In the genomic region with DNA sequence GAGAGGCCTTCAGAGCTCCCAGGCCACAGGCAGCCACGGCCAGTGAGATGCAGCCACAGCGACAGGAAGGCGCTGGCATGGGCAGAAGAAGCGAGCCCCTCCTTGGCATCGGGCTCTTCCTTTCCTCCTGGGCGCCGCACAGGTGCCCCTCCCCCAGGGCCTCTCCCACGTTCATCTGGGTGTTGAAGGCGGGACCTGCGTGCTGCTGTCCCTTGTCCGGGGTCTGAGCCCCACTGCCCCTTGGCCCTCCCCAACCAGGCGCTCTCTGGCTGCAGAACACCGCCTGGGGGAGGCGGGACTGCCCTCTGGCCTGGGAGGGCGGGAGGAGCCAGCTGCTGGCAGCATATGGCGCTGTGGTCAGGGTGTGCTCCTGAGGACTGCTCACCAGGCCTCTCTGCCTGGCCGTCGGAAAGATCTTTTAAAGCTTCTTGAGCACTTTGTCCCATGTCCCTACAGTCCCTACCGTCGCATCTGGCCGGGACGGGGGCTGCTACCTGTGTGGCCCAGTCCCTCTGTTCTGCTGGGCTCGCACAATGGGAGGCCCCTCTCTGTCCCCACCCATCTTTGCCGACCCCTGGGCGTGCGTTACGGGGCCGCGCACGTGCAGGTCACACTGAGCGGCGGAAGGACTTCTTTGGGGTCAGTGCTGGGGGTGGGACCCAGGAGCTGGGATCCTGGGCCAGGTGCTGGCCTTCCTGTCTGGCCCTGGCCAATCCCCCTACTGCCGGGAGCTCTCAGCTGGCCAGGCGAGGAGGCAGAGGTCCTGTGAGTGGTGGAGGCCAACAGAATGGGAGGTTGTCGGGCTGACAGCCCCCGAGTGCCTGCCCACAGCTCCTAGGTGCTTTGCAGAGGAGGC, we compare ENCODE assay signal across 9 cellular contexts. TPM values are rescaled to one million over a fixed set of nuclear protein-coding genes. Genes with fewer than 3 reads are reported as not detected.
DNase-seq lines count a peak whose midpoint lies in the region; ATAC-seq, FAIRE-seq and TF ChIP-seq lines count a peak whose summit lies in the region.
"Had no signal": no experiment of that assay in that cellular context is flagged by ENCODE, and none has a peak within 500 bp of the region (broad histone marks: within the 10 kb centered on the region; RNA-seq: fewer than 3 reads in every experiment).

No MANE protein-coding gene starts in this region.

- peak overlapping the region in 2 of 4 experiments; percentile 36 to 66 for H3K4me3 ChIP-seq in fibroblast of lung (replicated peaks in 1 of 4; ENCODE audit: control extremely low read depth in 1 of 4, insufficient read depth in 1 of 4, low read depth in 3 of 4, low read length in 4 of 4)
- H3K4me3 ChIP-seq in skin epidermis: peak overlapping the region in 6 of 7 experiments; percentile 2 to 84 (median 72)

- no peaks in the 10 kb centered on the region for H3K36me3 Mint-ChIP-seq in activated CD4-positive, alpha-beta T cell treated with anti-CD3 and anti-CD28 coated beads for 36 hours (ENCODE audit: low read depth)

- ATAC-seq in activated CD4-positive, alpha-beta T cell treated with anti-CD3 and anti-CD28 coated beads for 36 hours: no peak
- ATAC-seq in HG03565 (IDR thresholded peaks at IDR 0.05; ENCODE audit: unreplicated experiment): no peak

- CTCF ChIA-PET in activated CD4-positive, alpha-beta T cell treated with anti-CD3 and anti-CD28 coated beads for 36 hours (lab: Charles Lee): interaction anchor here (0.8 to 1.5 kb wide), 3 partner anchors 12 to 37 kb away, joined by 4 to 6 read pairs (median 4); no protein-coding TSS in a partner anchor

- no peak for FAIRE-seq in GM12892 (lab: Jason Lieb, UNC)

- H3K27me3 ChIP-seq in fibroblast of lung (ENCODE audit: control insufficient read depth, insufficient read depth, low read length): no peaks in the 10 kb centered on the region

- no peak overlapping the region for H2AFZ ChIP-seq in fibroblast of lung (ENCODE audit: low read length)

- H3K4me2 ChIP-seq in fibroblast of lung (ENCODE audit: extremely low read depth, insufficient read depth, low read length): peak overlapping the region; percentile 93

- no peaks in the 10 kb centered on the region for H3K27me3 Mint-ChIP-seq in activated CD4-positive, alpha-beta T cell treated with anti-CD3 and anti-CD28 coated beads for 36 hours

- H3K4me1 ChIP-seq in fibroblast of lung (ENCODE audit: control insufficient read depth, extremely low read depth, insufficient read depth, low read length): peaks cover 20% of the 10 kb centered on the region

- no peak overlapping the region for H3K9ac ChIP-seq in fibroblast of lung (ENCODE audit: insufficient read depth, low read length)

- H3K36me3 ChIP-seq in fibroblast of lung (ENCODE audit: control insufficient read depth, insufficient read depth, low read length): peaks cover under 1% of the 10 kb centered on the region

- peak overlapping the region; percentile 89 for H3K4me3 Mint-ChIP-seq in activated CD4-positive, alpha-beta T cell treated with anti-CD3 and anti-CD28 coated beads for 36 hours

- no peaks in the 10 kb centered on the region for H3K9me3 Mint-ChIP-seq in activated CD4-positive, alpha-beta T cell treated with anti-CD3 and anti-CD28 coated beads for 36 hours (ENCODE audit: low read depth)

- H3K27ac ChIP-seq in fibroblast of lung (ENCODE audit: insufficient read depth, low read length) (no peak overlapping the region), skin epidermis (peak overlapping the region in 5 of 21 experiments; percentile 18 to 87 (median 81))

- peaks cover 7% of the 10 kb centered on the region for H3K79me2 ChIP-seq in fibroblast of lung (ENCODE audit: control insufficient read depth, insufficient read depth, low read length)

- no peak for TF ChIP-seq CTCF in fibroblast of lung (conservative IDR thresholded peaks at IDR 0.05 in 1 of 2, IDR thresholded peaks at IDR 0.05 in 1 of 2; ENCODE audit: low read depth in 1 of 2, low read length in 2 of 2)

- no peaks in the 10 kb centered on the region for H4K20me1 ChIP-seq in fibroblast of lung (ENCODE audit: control insufficient read depth, extremely low read depth, insufficient read depth, low read length)

- no peak overlapping the region for H3K27ac Mint-ChIP-seq in activated CD4-positive, alpha-beta T cell treated with anti-CD3 and anti-CD28 coated beads for 36 hours

- TF ChIP-seq POLR2A in GM12892 (IDR thresholded peaks at IDR 0.05; ENCODE audit: low read depth, low read length): no peak

- POLR2A ChIA-PET in activated CD4-positive, alpha-beta T cell treated with anti-CD3 and anti-CD28 coated beads for 36 hours (lab: Charles Lee): interaction anchor here (1.2 to 3.5 kb wide), 2 partner anchors 11 to 12 kb away, joined by 8 to 10 read pairs; a partner anchor contains a TSS

- DNase-seq in activated CD4-positive, alpha-beta T cell treated with anti-CD3 and anti-CD28 coated beads for 36 hours: no peak
- no peak for DNase-seq in activated CD4-positive, alpha-beta T cell treated with anti-CD3 and anti-CD28 coated beads for 1 hour
- DNase-seq in SK-N-DZ (ENCODE audit: low spot score): peak; percentile 64
- no peak for DNase-seq in fibroblast of lung (ENCODE audit: low read depth in 2 of 2)
- no peak for DNase-seq in GM12892 (ENCODE audit: insufficient read length)
- DNase-seq in stimulated activated CD4-positive, alpha-beta T cell treated with anti-CD3 and anti-CD28 coated beads, Interleukin-12 subunit alpha, Interleukin-12 subunit beta, amount 100 ng/mL, for 4 hours: no peak
- DNase-seq: activated CD4-positive, CD25-positive, alpha-beta regulatory T cell treated with anti-CD3 and anti-CD28 coated beads, Interleukin-2, amount 50 U/mL, for 72 hours had no signal

- no peaks in the 10 kb centered on the region for H3K9me3 ChIP-seq in fibroblast of lung (ENCODE audit: control insufficient read depth, insufficient read depth, low read depth, low read length)

- H3K4me1 Mint-ChIP-seq in activated CD4-positive, alpha-beta T cell treated with anti-CD3 and anti-CD28 coated beads for 36 hours: peaks cover 24% of the 10 kb centered on the region

- intact Hi-C loops in activated CD4-positive, alpha-beta T cell treated with anti-CD3 and anti-CD28 coated beads for 36 hours (cut with DNase I, micrococcal nuclease): loop anchor here (2.0 to 5.0 kb wide), 4 partner anchors 36 to 416 kb away; a partner anchor contains a TSS

RNA-seq across cellular contexts. Expression of a gene that starts 1.7 kb away (rescaled TPM):
- 10 to 100 TPM; 28.6 to 31.8 TPM for total RNA-seq in activated CD4-positive, alpha-beta T cell treated with anti-CD3 and anti-CD28 coated beads for 36 hours
- polyA plus RNA-seq in SK-N-DZ (2014; cell fraction: cytosol; rRNA removed): 93.2 and 115 TPM in 2 replicates
- polyA plus RNA-seq in SK-N-DZ (2014; cell fraction: nucleus; rRNA removed): 72.5 and 115 TPM in 2 replicates
- total RNA-seq in fibroblast of lung: 2.8 and 5.8 TPM in 2 replicates
- polyA plus RNA-seq in fibroblast of lung: 3.7 and 10.1 TPM in 2 replicates
- polyA plus RNA-seq in fibroblast of lung (2012): 5.4 and 20.5 TPM in 2 replicates
- polyA minus RNA-seq in fibroblast of lung (ENCODE audit: low replicate concordance): 8.7 and 36.3 TPM in 2 replicates
- 8.0 TPM for polyA plus RNA-seq in GM12892 (2012; ENCODE audit: missing spikeins)

RNA-seq across cellular contexts. Expression of a gene that starts 10.6 kb away (rescaled TPM):
- total RNA-seq in activated CD4-positive, alpha-beta T cell treated with anti-CD3 and anti-CD28 coated beads for 36 hours: 100 to 1,000 TPM in 1 of 2 experiments, 10 to 100 TPM in 1; 94.0 to 116 TPM
- 49.5 and 59.3 TPM in 2 replicates for polyA plus RNA-seq in SK-N-DZ (2014; cell fraction: cytosol; rRNA removed)
- 27.5 and 48.5 TPM in 2 replicates for polyA plus RNA-seq in SK-N-DZ (2014; cell fraction: nucleus; rRNA removed)
- 6.4 and 11.2 TPM in 2 replicates for total RNA-seq in fibroblast of lung
- polyA plus RNA-seq in fibroblast of lung: 46.8 and 75.2 TPM in 2 replicates
- 62.5 and 113 TPM in 2 replicates for polyA plus RNA-seq in fibroblast of lung (2012)
- 36.7 and 66.7 TPM in 2 replicates for polyA minus RNA-seq in fibroblast of lung (ENCODE audit: low replicate concordance)
- polyA plus RNA-seq in GM12892 (2012; ENCODE audit: missing spikeins): 67.8 TPM

RNA-seq across cellular contexts. Expression of a gene that starts 30.0 kb away (rescaled TPM):
- 100 to 1,000 TPM; 100 to 102 TPM for total RNA-seq in activated CD4-positive, alpha-beta T cell treated with anti-CD3 and anti-CD28 coated beads for 36 hours
- polyA plus RNA-seq in SK-N-DZ (2014; cell fraction: cytosol; rRNA removed): 132 and 162 TPM in 2 replicates
- polyA plus RNA-seq in SK-N-DZ (2014; cell fraction: nucleus; rRNA removed): 496 and 524 TPM in 2 replicates
- 55.2 and 65.7 TPM in 2 replicates for total RNA-seq in fibroblast of lung
- polyA plus RNA-seq in fibroblast of lung: 43.1 and 81.1 TPM in 2 replicates
- 59.4 and 88.8 TPM in 2 replicates for polyA plus RNA-seq in fibroblast of lung (2012)
- polyA minus RNA-seq in fibroblast of lung (ENCODE audit: low replicate concordance): 219 and 227 TPM in 2 replicates
- 51.4 TPM for polyA plus RNA-seq in GM12892 (2012; ENCODE audit: missing spikeins)

RNA-seq across cellular contexts. Expression of a gene that starts 30.2 kb away (rescaled TPM):
- 10 to 100 TPM; 39.0 to 39.1 TPM for total RNA-seq in activated CD4-positive, alpha-beta T cell treated with anti-CD3 and anti-CD28 coated beads for 36 hours
- polyA plus RNA-seq in SK-N-DZ (2014; cell fraction: cytosol; rRNA removed): 88.8 and 96.3 TPM in 2 replicates
- 36.8 and 45.3 TPM in 2 replicates for polyA plus RNA-seq in SK-N-DZ (2014; cell fraction: nucleus; rRNA removed)
- total RNA-seq in fibroblast of lung: 22.3 and 28.1 TPM in 2 replicates
- polyA plus RNA-seq in fibroblast of lung: 35.8 and 55.8 TPM in 2 replicates
- polyA plus RNA-seq in fibroblast of lung (2012): 30.3 and 50.6 TPM in 2 replicates
- 13.9 and 40.1 TPM in 2 replicates for polyA minus RNA-seq in fibroblast of lung (ENCODE audit: low replicate concordance)
- polyA plus RNA-seq in GM12892 (2012; ENCODE audit: missing spikeins): 32.6 TPM

RNA-seq across cellular contexts. Expression of a gene that starts 47.2 kb away (rescaled TPM):
- total RNA-seq in activated CD4-positive, alpha-beta T cell treated with anti-CD3 and anti-CD28 coated beads for 36 hours: 10 to 100 TPM; 30.0 to 36.6 TPM
- 29.5 and 37.1 TPM in 2 replicates for polyA plus RNA-seq in SK-N-DZ (2014; cell fraction: cytosol; rRNA removed)
- polyA plus RNA-seq in SK-N-DZ (2014; cell fraction: nucleus; rRNA removed): 29.1 and 36.7 TPM in 2 replicates
- 6.2 and 6.9 TPM in 2 replicates for total RNA-seq in fibroblast of lung
- polyA plus RNA-seq in fibroblast of lung: 9.8 and 13.3 TPM in 2 replicates
- polyA plus RNA-seq in fibroblast of lung (2012): 16.9 and 28.1 TPM in 2 replicates
- polyA minus RNA-seq in fibroblast of lung (ENCODE audit: low replicate concordance): 2.6 and 9.2 TPM in 2 replicates
- 14.9 TPM for polyA plus RNA-seq in GM12892 (2012; ENCODE audit: missing spikeins)
